In the genomic region with DNA sequence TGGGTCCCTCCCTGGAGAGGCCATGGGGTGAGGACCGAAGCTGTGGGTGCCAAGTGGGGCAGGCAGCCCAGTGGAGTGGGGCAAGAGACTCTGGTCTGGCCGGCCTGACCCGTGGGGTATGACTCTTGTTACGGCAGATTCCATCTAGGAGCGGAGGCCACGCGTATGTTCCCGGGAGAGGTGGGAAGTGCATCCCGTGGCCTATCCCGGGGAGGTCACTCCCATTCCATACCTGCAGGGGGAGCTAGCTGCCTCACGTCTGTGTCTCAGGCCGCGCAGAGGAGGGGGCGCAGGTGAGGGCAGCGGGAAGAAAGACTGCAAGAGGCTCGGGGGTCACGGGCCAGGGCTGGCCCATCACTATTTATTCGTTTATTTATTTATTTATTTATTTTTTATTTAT, we compare ENCODE assay signal across 1 cellular context.
TF ChIP-seq lines count a peak whose summit lies in the region.

No MANE protein-coding gene starts in this region.

TF ChIP-seq in HepG2, 621 proteins besides CTCF, POLR2A, EP300 and RAD21 (continued from another document and continues in another):
- TF ChIP-seq ZNF781 (CRISPR knock-in tag; IDR thresholded peaks at IDR 0.05; ENCODE audit: borderline replicate concordance, not compliant biosample characterization): no peak
- no peak for TF ChIP-seq HHEX (CRISPR knock-in tag; IDR thresholded peaks at IDR 0.05)
- no peak for TF ChIP-seq MZF1 (CRISPR knock-in tag; IDR thresholded peaks at IDR 0.05; ENCODE audit: borderline replicate concordance)
- TF ChIP-seq ZBTB7A (CRISPR knock-in tag; IDR thresholded peaks at IDR 0.05): peak; percentile 29; the same call in 1 of the 2 replicates
- TF ChIP-seq STAG1 (CRISPR knock-in tag; IDR thresholded peaks at IDR 0.05): peak; percentile 60
- TF ChIP-seq, protein P1, sequence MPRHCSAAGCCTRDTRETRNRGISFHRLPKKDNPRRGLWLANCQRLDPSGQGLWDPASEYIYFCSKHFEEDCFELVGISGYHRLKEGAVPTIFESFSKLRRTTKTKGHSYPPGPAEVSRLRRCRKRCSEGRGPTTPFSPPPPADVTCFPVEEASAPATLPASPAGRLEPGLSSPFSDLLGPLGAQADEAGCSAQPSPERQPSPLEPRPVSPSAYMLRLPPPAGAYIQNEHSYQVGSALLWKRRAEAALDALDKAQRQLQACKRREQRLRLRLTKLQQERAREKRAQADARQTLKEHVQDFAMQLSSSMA (CRISPR knock-in tag; IDR thresholded peaks at IDR 0.05): no peak
- TF ChIP-seq NFE2L2 (IDR thresholded peaks at IDR 0.05; ENCODE audit: low read length): no peak
- peak; percentile 50 for TF ChIP-seq SALL1 (CRISPR knock-in tag; IDR thresholded peaks at IDR 0.05)
- no peak for TF ChIP-seq ZNF629 (CRISPR knock-in tag; conservative IDR thresholded peaks at IDR 0.05)
- TF ChIP-seq POGZ (CRISPR knock-in tag; IDR thresholded peaks at IDR 0.05): no peak
- no peak for TF ChIP-seq MIER3 (CRISPR knock-in tag; IDR thresholded peaks at IDR 0.05; ENCODE audit: borderline replicate concordance)
- no peak for TF ChIP-seq TCF7 (IDR thresholded peaks at IDR 0.05; ENCODE audit: low read depth)
- 0 out of 2 replicates have a peak, but pooled peaks have one; percentile 21 for TF ChIP-seq IRF2 (CRISPR knock-in tag; IDR thresholded peaks at IDR 0.05)
- TF ChIP-seq, protein P2, sequence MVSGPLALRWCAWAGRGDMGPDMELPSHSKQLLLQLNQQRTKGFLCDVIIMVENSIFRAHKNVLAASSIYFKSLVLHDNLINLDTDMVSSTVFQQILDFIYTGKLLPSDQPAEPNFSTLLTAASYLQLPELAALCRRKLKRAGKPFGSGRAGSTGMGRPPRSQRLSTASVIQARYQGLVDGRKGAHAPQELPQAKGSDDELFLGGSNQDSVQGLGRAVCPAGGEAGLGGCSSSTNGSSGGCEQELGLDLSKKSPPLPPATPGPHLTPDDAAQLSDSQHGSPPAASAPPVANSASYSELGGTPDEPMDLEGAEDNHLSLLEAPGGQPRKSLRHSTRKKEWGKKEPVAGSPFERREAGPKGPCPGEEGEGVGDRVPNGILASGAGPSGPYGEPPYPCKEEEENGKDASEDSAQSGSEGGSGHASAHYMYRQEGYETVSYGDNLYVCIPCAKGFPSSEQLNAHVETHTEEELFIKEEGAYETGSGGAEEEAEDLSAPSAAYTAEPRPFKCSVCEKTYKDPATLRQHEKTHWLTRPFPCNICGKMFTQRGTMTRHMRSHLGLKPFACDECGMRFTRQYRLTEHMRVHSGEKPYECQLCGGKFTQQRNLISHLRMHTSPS (CRISPR knock-in tag; IDR thresholded peaks at IDR 0.05; ENCODE audit: low read depth): no peak
- TF ChIP-seq ZNF24 (IDR thresholded peaks at IDR 0.05): no peak
- no peak for TF ChIP-seq KLF16 (CRISPR knock-in tag; IDR thresholded peaks at IDR 0.05)
- no peak for TF ChIP-seq GLI4 (CRISPR knock-in tag; IDR thresholded peaks at IDR 0.05; ENCODE audit: borderline replicate concordance)
- TF ChIP-seq NONO (IDR thresholded peaks at IDR 0.05): no peak
- no peak for TF ChIP-seq NONO (CRISPR knock-in tag; conservative IDR thresholded peaks at IDR 0.05)
- TF ChIP-seq CBX1 (IDR thresholded peaks at IDR 0.05; ENCODE audit: low read depth): no peak
- TF ChIP-seq ZSCAN22 (CRISPR knock-in tag; IDR thresholded peaks at IDR 0.05): no peak
- TF ChIP-seq, protein P3, sequence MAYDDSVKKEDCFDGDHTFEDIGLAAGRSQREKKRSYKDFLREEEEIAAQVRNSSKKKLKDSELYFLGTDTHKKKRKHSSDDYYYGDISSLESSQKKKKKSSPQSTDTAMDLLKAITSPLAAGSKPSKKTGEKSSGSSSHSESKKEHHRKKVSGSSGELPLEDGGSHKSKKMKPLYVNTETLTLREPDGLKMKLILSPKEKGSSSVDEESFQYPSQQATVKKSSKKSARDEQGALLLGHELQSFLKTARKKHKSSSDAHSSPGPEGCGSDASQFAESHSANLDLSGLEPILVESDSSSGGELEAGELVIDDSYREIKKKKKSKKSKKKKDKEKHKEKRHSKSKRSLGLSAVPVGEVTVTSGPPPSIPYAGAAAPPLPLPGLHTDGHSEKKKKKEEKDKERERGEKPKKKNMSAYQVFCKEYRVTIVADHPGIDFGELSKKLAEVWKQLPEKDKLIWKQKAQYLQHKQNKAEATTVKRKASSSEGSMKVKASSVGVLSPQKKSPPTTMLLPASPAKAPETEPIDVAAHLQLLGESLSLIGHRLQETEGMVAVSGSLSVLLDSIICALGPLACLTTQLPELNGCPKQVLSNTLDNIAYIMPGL (CRISPR knock-in tag; IDR thresholded peaks at IDR 0.05; ENCODE audit: borderline replicate concordance in 1 of 2, low read depth in 1 of 2): peak; percentile 50 to 57; a peak in 2 of 4 replicates
- TF ChIP-seq, protein P4, sequence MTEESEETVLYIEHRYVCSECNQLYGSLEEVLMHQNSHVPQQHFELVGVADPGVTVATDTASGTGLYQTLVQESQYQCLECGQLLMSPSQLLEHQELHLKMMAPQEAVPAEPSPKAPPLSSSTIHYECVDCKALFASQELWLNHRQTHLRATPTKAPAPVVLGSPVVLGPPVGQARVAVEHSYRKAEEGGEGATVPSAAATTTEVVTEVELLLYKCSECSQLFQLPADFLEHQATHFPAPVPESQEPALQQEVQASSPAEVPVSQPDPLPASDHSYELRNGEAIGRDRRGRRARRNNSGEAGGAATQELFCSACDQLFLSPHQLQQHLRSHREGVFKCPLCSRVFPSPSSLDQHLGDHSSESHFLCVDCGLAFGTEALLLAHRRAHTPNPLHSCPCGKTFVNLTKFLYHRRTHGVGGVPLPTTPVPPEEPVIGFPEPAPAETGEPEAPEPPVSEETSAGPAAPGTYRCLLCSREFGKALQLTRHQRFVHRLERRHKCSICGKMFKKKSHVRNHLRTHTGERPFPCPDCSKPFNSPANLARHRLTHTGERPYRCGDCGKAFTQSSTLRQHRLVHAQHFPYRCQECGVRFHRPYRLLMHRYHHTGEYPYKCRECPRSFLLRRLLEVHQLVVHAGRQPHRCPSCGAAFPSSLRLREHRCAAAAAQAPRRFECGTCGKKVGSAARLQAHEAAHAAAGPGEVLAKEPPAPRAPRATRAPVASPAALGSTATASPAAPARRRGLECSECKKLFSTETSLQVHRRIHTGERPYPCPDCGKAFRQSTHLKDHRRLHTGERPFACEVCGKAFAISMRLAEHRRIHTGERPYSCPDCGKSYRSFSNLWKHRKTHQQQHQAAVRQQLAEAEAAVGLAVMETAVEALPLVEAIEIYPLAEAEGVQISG (CRISPR knock-in tag; IDR thresholded peaks at IDR 0.05): no peak
- TF ChIP-seq, protein P5, sequence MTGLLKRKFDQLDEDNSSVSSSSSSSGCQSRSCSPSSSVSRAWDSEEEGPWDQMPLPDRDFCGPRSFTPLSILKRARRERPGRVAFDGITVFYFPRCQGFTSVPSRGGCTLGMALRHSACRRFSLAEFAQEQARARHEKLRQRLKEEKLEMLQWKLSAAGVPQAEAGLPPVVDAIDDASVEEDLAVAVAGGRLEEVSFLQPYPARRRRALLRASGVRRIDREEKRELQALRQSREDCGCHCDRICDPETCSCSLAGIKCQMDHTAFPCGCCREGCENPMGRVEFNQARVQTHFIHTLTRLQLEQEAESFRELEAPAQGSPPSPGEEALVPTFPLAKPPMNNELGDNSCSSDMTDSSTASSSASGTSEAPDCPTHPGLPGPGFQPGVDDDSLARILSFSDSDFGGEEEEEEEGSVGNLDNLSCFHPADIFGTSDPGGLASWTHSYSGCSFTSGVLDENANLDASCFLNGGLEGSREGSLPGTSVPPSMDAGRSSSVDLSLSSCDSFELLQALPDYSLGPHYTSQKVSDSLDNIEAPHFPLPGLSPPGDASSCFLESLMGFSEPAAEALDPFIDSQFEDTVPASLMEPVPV (CRISPR knock-in tag; IDR thresholded peaks at IDR 0.05): no peak
- TF ChIP-seq GATAD2A (CRISPR knock-in tag; IDR thresholded peaks at IDR 0.05): 0 out of 2 replicates have a peak, but pooled peaks have one; percentile 33
- TF ChIP-seq IKZF1 (IDR thresholded peaks at IDR 0.05): no peak
- TF ChIP-seq HNRNPK (IDR thresholded peaks at IDR 0.05; ENCODE audit: low read depth, low read length, poor library complexity, severe bottlenecking): no peak
- TF ChIP-seq ZNF232 (CRISPR knock-in tag; IDR thresholded peaks at IDR 0.05; ENCODE audit: borderline replicate concordance): no peak
- TF ChIP-seq XRCC5 (optimal IDR thresholded peaks at IDR 0.05; ENCODE audit: low read length): peak; percentile 60
- TF ChIP-seq, protein P6, sequence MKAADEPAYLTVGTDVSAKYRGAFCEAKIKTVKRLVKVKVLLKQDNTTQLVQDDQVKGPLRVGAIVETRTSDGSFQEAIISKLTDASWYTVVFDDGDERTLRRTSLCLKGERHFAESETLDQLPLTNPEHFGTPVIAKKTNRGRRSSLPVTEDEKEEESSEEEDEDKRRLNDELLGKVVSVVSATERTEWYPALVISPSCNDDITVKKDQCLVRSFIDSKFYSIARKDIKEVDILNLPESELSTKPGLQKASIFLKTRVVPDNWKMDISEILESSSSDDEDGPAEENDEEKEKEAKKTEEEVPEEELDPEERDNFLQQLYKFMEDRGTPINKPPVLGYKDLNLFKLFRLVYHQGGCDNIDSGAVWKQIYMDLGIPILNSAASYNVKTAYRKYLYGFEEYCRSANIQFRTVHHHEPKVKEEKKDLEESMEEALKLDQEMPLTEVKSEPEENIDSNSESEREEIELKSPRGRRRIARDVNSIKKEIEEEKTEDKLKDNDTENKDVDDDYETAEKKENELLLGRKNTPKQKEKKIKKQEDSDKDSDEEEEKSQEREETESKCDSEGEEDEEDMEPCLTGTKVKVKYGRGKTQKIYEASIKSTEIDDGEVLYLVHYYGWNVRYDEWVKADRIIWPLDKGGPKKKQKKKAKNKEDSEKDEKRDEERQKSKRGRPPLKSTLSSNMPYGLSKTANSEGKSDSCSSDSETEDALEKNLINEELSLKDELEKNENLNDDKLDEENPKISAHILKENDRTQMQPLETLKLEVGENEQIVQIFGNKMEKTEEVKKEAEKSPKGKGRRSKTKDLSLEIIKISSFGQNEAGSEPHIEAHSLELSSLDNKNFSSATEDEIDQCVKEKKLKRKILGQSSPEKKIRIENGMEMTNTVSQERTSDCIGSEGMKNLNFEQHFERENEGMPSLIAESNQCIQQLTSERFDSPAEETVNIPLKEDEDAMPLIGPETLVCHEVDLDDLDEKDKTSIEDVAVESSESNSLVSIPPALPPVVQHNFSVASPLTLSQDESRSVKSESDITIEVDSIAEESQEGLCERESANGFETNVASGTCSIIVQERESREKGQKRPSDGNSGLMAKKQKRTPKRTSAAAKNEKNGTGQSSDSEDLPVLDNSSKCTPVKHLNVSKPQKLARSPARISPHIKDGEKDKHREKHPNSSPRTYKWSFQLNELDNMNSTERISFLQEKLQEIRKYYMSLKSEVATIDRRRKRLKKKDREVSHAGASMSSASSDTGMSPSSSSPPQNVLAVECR (CRISPR knock-in tag; IDR thresholded peaks at IDR 0.05; ENCODE audit: borderline replicate concordance): no peak; the same call in 1 of the 2 replicates
- no peak for TF ChIP-seq PHF5A (CRISPR knock-in tag; IDR thresholded peaks at IDR 0.05; ENCODE audit: low read depth, unreplicated experiment)
- TF ChIP-seq CCAR2 (optimal IDR thresholded peaks at IDR 0.05; ENCODE audit: low read depth, low read length): no peak
- TF ChIP-seq ZNF3 (CRISPR knock-in tag; IDR thresholded peaks at IDR 0.05): no peak
- no peak for TF ChIP-seq JARID2 (CRISPR knock-in tag; IDR thresholded peaks at IDR 0.05; ENCODE audit: insufficient replicate concordance)
- no peak for TF ChIP-seq FIP1L1 (IDR thresholded peaks at IDR 0.05; ENCODE audit: borderline replicate concordance, insufficient read depth, low read depth, low read length)
- TF ChIP-seq, protein P7, sequence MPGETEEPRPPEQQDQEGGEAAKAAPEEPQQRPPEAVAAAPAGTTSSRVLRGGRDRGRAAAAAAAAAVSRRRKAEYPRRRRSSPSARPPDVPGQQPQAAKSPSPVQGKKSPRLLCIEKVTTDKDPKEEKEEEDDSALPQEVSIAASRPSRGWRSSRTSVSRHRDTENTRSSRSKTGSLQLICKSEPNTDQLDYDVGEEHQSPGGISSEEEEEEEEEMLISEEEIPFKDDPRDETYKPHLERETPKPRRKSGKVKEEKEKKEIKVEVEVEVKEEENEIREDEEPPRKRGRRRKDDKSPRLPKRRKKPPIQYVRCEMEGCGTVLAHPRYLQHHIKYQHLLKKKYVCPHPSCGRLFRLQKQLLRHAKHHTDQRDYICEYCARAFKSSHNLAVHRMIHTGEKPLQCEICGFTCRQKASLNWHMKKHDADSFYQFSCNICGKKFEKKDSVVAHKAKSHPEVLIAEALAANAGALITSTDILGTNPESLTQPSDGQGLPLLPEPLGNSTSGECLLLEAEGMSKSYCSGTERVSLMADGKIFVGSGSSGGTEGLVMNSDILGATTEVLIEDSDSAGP (CRISPR knock-in tag; IDR thresholded peaks at IDR 0.05; ENCODE audit: borderline replicate concordance): peak; percentile 21; the same call in 1 of the 2 replicates
- no peak for TF ChIP-seq PRMT3 (CRISPR knock-in tag; IDR thresholded peaks at IDR 0.05; ENCODE audit: borderline replicate concordance, low read depth)
- TF ChIP-seq ZMAT3 (CRISPR knock-in tag; conservative IDR thresholded peaks at IDR 0.05): no peak
- no peak; the same call in 1 of the 2 replicates for TF ChIP-seq BORCS8-MEF2B (CRISPR knock-in tag; IDR thresholded peaks at IDR 0.05)
- TF ChIP-seq, protein P8, sequence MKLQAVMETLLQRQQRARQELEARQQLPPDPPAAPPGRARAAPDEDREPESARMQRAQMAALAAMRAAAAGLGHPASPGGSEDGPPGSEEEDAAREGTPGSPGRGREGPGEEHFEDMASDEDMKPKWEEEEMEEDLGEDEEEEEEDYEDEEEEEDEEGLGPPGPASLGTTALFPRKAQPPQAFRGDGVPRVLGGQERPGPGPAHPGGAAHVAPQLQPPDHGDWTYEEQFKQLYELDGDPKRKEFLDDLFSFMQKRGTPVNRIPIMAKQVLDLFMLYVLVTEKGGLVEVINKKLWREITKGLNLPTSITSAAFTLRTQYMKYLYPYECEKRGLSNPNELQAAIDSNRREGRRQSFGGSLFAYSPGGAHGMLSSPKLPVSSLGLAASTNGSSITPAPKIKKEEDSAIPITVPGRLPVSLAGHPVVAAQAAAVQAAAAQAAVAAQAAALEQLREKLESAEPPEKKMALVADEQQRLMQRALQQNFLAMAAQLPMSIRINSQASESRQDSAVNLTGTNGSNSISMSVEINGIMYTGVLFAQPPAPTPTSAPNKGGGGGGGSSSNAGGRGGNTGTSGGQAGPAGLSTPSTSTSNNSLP (IDR thresholded peaks at IDR 0.05; ENCODE audit: low read depth, low read length): no peak
- TF ChIP-seq ZFX (CRISPR knock-in tag; IDR thresholded peaks at IDR 0.05; ENCODE audit: low read depth): peak; percentile 44; the same call in 1 of the 2 replicates
- TF ChIP-seq ZNF672 (CRISPR knock-in tag; IDR thresholded peaks at IDR 0.05): no peak
- TF ChIP-seq, protein P9, sequence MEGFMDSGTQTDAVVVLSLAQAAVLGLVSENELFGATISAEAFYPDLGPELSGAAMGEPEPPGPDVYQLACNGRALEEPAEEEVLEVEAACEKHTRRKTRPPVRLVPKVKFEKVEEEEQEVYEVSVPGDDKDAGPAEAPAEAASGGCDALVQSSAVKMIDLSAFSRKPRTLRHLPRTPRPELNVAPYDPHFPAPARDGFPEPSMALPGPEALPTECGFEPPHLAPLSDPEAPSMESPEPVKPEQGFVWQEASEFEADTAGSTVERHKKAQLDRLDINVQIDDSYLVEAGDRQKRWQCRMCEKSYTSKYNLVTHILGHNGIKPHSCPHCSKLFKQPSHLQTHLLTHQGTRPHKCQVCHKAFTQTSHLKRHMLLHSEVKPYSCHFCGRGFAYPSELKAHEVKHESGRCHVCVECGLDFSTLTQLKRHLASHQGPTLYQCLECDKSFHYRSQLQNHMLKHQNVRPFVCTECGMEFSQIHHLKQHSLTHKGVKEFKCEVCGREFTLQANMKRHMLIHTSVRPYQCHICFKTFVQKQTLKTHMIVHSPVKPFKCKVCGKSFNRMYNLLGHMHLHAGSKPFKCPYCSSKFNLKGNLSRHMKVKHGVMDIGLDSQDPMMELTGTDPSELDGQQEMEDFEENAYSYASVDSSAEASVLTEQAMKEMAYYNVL (CRISPR knock-in tag; IDR thresholded peaks at IDR 0.05; ENCODE audit: borderline replicate concordance): no peak
- no peak for TF ChIP-seq WIZ (CRISPR knock-in tag; IDR thresholded peaks at IDR 0.05)
- TF ChIP-seq KLF12 (CRISPR knock-in tag; IDR thresholded peaks at IDR 0.05; ENCODE audit: borderline replicate concordance): no peak
- no peak for TF ChIP-seq DR1 (CRISPR knock-in tag; IDR thresholded peaks at IDR 0.05)
